ENCODE assay signal across 8 cellular contexts in the genomic region with DNA sequence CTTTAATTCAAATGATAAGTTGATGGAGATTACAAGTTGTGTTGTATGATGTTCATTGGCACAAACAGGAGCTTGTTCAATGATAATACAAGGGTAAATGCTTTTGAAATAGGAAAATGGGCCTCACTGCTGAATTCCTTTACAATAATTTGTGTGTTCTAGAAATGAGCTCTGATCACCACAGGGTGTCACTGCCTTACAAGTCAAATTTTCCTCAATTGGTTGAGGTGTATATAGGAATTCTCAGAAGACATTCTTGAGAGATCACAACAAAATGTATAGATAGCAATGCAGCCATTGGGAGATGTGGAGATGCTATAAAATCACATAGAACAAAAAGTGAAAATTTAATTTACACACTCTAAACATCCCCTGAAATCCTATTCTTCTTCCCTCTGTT. TPM values are rescaled to one million over a fixed set of nuclear protein-coding genes. Genes with fewer than 3 reads are reported as not detected.
A peak's percentile ranks its signal among the peaks of the same experiment; 100 is the strongest.
DNase-seq lines count a peak whose midpoint lies in the region; ATAC-seq lines count a peak whose summit lies in the region.

No MANE protein-coding gene starts in this region.

- no peak overlapping the region for H3K4me3 Mint-ChIP-seq in effector memory CD8-positive, alpha-beta T cell

- no peaks in the 10 kb centered on the region for H3K4me1 Mint-ChIP-seq in effector memory CD8-positive, alpha-beta T cell (ENCODE audit: low read depth in 2 of 2)

- no peaks in the 10 kb centered on the region for H3K27me3 Mint-ChIP-seq in effector memory CD8-positive, alpha-beta T cell

- peaks cover 3% of the 10 kb centered on the region for H3K36me3 Mint-ChIP-seq in effector memory CD8-positive, alpha-beta T cell (ENCODE audit: insufficient read depth)

- DNase-seq in stimulated activated CD4-positive, alpha-beta T cell treated with anti-CD3 and anti-CD28 coated beads, Interleukin-4, amount 100 ng/mL, for 24 hours: peak; percentile 10
- no peak for DNase-seq in stimulated activated CD4-positive, alpha-beta T cell treated with anti-CD3 and anti-CD28 coated beads, Interleukin-2, amount 100 ng/mL, for 48 hours
- DNase-seq in NCI-H82 treated with DMSO at 0.1 percent for 48 hours (lab: John Stamatoyannopoulos, UW; ENCODE audit: unreplicated experiment): peak; percentile 8
- peak in 2 of 3 experiments; percentile 2 to 3 for DNase-seq in effector memory CD8-positive, alpha-beta T cell
- peak; percentile 21 for DNase-seq in superior temporal gyrus (ENCODE audit: extremely low spot score)
- no peak for DNase-seq in stimulated activated CD8-positive, alpha-beta memory T cell treated with anti-CD3 and anti-CD28 coated beads, Interleukin-4, amount 100 ng/mL, for 48 hours
- no peak for DNase-seq in GF-D8 (lab: John Stamatoyannopoulos, UW)
- DNase-seq in ureter (ENCODE audit: low spot score): no peak

- H3K9me3 Mint-ChIP-seq in effector memory CD8-positive, alpha-beta T cell: no peaks in the 10 kb centered on the region

- H3K27ac Mint-ChIP-seq in effector memory CD8-positive, alpha-beta T cell: peak overlapping the region in 1 of 2 donors; percentile 15

- ATAC-seq in effector memory CD8-positive, alpha-beta T cell (replicated peaks): peak; percentile 53

RNA-seq across cellular contexts. Expression of gene KLF8, which starts 49.6 kb away (rescaled TPM):
- 22.7 TPM for total RNA-seq in ureter

Comparison
In these comparisons a context has a peak if more than half of its experiments do, and no peak if none do; other contexts are left out.
1. DNase-seq: peak in stimulated activated CD4-positive, alpha-beta T cell treated with anti-CD3 and anti-CD28 coated beads, Interleukin-4, amount 100 ng/mL, for 24 hours (single experiment), NCI-H82 treated with DMSO at 0.1 percent for 48 hours (single experiment), effector memory CD8-positive, alpha-beta T cell (2 of 3) and superior temporal gyrus (single experiment); none in stimulated activated CD4-positive, alpha-beta T cell treated with anti-CD3 and anti-CD28 coated beads, Interleukin-2, amount 100 ng/mL, for 48 hours (0 of 2), stimulated activated CD8-positive, alpha-beta memory T cell treated with anti-CD3 and anti-CD28 coated beads, Interleukin-4, amount 100 ng/mL, for 48 hours (single experiment), GF-D8 (single experiment) and ureter (single experiment).